In the genomic region with DNA sequence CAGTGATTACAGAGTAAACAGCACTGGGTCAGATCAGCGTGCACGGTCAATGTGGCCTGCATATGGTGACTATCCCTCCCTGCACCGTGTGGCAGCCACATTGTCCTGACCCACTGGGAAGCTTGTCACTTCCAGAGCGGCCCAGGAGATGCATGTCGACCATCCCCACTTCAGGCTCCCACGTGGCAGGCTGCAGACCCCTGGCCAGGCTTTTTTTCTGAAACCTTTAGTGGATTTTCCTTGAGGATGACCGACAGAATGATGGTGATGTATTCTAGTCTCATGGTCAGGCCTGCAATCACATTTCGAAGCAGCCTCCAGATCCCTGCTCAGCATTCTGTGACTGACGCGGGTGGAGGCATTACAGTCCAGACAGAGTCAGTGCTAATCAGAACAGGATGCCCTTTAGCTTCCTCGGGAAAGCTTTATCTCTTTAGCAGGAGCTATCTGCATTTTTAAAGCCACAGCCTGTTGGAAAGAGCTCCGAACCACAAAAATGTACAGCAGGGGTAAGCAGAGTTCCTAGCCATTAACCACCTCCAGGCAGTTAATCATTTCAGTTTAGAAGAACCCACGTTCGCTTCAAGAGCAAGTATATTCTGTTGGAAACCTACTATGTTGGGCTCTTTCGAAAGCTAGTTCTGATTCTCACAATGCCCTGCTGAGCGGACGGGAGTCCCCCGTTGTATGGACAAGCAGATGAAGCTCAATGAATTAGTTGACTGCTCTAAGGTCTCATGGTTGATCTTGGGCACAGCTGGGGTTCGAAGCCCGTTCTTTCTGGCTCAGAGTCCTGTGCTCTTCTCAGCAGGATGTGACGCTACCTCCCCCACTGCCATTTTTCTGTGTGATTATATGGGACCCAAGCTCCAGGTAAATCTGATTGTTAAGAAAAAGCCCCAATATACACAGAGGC, we compare ENCODE assay signal across 10 cellular contexts. TPM values are rescaled to one million over a fixed set of nuclear protein-coding genes. Genes with fewer than 3 reads are reported as not detected.
DNase-seq lines count a peak whose midpoint lies in the region; ATAC-seq and TF ChIP-seq lines count a peak whose summit lies in the region.
"Had no signal": no experiment of that assay in that cellular context is flagged by ENCODE, and none has a peak within 500 bp of the region (broad histone marks: within the 10 kb centered on the region; RNA-seq: fewer than 3 reads in every experiment).

No MANE protein-coding gene starts in this region.

- H2AFZ ChIP-seq in hepatocyte, result no peak overlapping the region

- in situ Hi-C loops in astrocyte of the spinal cord (cut with HindIII; ENCODE audit: low sequenced_read_pairs), result no loop called here

- H3K27me3 ChIP-seq in hepatocyte, result no peaks in the 10 kb centered on the region

- H3K36me3 ChIP-seq in hepatocyte (replicated peaks; ENCODE audit: insufficient read depth, low read depth), result no peaks in the 10 kb centered on the region
- H3K36me3 ChIP-seq: thoracic aorta had no signal

- H3K9me2 ChIP-seq in hepatocyte (replicated peaks; ENCODE audit: insufficient read depth), result no peaks in the 10 kb centered on the region

- DNase-seq in GM04504 (ENCODE audit: low read depth) (peak; percentile 81), astrocyte of the spinal cord (ENCODE audit: low read depth, low spot score) (peak; percentile 83), hepatocyte (ENCODE audit: low spot score) (peak; percentile 60), NCI-H2171 treated with DMSO at 0.1 percent for 48 hours (lab: John Stamatoyannopoulos, UW) (no peak), HuH-7.5 (ENCODE audit: low spot score) (no peak)
- peak; percentile 19 for DNase-seq in stimulated activated CD8-positive, alpha-beta memory T cell treated with anti-CD3 and anti-CD28 coated beads, Interleukin-4, amount 100 ng/mL, for 48 hours
- no peak for DNase-seq in activated CD4-positive, alpha-beta T cell treated with anti-CD3 and anti-CD28 coated beads for 4 hours
- DNase-seq: NCI-H446 had no signal

- no peaks in the 10 kb centered on the region for H3K9me3 ChIP-seq in hepatocyte (ENCODE audit: low read depth)
- H3K9me3 ChIP-seq: thoracic aorta had no signal

- no peak overlapping the region for H3K4me3 ChIP-seq in astrocyte of the spinal cord (ENCODE audit: low read depth, low read length)
- no peak overlapping the region for H3K4me3 ChIP-seq in hepatocyte
- H3K4me3 ChIP-seq: thoracic aorta had no signal

- H3K4me1 ChIP-seq in hepatocyte (ENCODE audit: insufficient read depth), result peaks cover 6% of the 10 kb centered on the region

- H3K79me2 ChIP-seq in hepatocyte, result no peaks in the 10 kb centered on the region

- TF ChIP-seq CTCF in astrocyte of the spinal cord (IDR thresholded peaks at IDR 0.05; ENCODE audit: low read depth, low read length) (no peak), hepatocyte (IDR thresholded peaks at IDR 0.05; ENCODE audit: poor library complexity) (no peak)

- peak overlapping the region; percentile 71 for H3K27ac ChIP-seq in hepatocyte
- H3K27ac ChIP-seq: thoracic aorta had no signal

- no peak overlapping the region for H3K4me2 ChIP-seq in hepatocyte

- 45% methylated on average over 21 of the region's 21 CpGs for WGBS in hepatocyte (ENCODE audit: low lambda C conversion rate, missing lambda C conversion rate)

- ATAC-seq in HG02885 (IDR thresholded peaks at IDR 0.05; ENCODE audit: poor library complexity, unreplicated experiment), result no peak

- H4K20me1 ChIP-seq in hepatocyte (ENCODE audit: insufficient read depth, poor library complexity, severe bottlenecking), result no peaks in the 10 kb centered on the region

RNA-seq across cellular contexts. Expression of gene IRF2BP2, which starts 56.5 kb away (rescaled TPM):
- 113 and 135 TPM in 2 replicates for total RNA-seq in hepatocyte
- polyA plus RNA-seq in hepatocyte, result 65.9 and 68.2 TPM in 2 replicates

Comparison
In these comparisons a context has a peak if more than half of its experiments do, and no peak if none do; other contexts are left out.
1. DNase-seq: peak in GM04504 (single experiment), astrocyte of the spinal cord (single experiment), hepatocyte (single experiment) and stimulated activated CD8-positive, alpha-beta memory T cell treated with anti-CD3 and anti-CD28 coated beads, Interleukin-4, amount 100 ng/mL, for 48 hours (single experiment); none in NCI-H2171 treated with DMSO at 0.1 percent for 48 hours (single experiment), HuH-7.5 (single experiment) and activated CD4-positive, alpha-beta T cell treated with anti-CD3 and anti-CD28 coated beads for 4 hours (0 of 2).